Comparison of ENCODE assay signal across 18 cellular contexts in the genomic region with DNA sequence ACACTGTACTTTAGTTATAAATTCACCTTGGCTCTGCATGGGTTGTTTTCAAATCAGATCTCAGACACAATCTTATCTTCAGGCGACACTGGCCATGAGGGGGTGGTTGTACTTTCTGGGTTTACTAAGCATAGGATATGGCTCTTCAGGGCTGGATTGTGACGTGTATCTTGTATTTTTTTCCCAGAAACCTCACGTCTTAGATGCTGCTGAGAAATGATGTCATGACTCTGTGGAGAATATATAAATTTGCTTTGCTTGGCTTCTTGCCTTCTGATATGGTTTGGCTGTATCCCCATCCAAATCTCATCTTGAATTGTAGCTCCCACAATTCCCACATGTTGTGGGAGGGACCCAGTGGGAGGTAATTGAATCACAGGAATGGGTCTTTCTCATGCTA.
A peak's percentile ranks its signal among the peaks of the same experiment; 100 is the strongest.
DNase-seq lines count a peak whose midpoint lies in the region; ATAC-seq, FAIRE-seq and TF ChIP-seq lines count a peak whose summit lies in the region.
"Had no signal": no experiment of that assay in that cellular context is flagged by ENCODE, and none has a peak within 500 bp of the region (broad histone marks: within the 10 kb centered on the region; RNA-seq: fewer than 3 reads in every experiment).

No MANE protein-coding gene starts in this region.

- no TSS peak for BruUV-seq in IMR-90 (replicated peaks; lab: Mats Ljungman, UMichigan)

- no peak for TF ChIP-seq EP300 in stomach (IDR thresholded peaks at IDR 0.05)

- WGBS in IMR-90 (ENCODE audit: extremely low coverage in 2 of 2, insufficient read length in 1 of 2), 2 experiments, result no CpG with 5 or more reads among the region's 3 CpGs
- WGBS in stomach, 5 donors, result 29 to 36% (median 34%) methylated on average over 3 of the region's 3 CpGs

- FAIRE-seq in astrocyte (lab: Jason Lieb, UNC), result no peak
- FAIRE-seq: GM12878, H1 had no signal

- H3K9ac ChIP-seq in IMR-90 (ENCODE audit: low read depth, low read length) (no peak overlapping the region), astrocyte (ENCODE audit: low read length) (no peak overlapping the region)

- peaks cover 11% of the 10 kb centered on the region for H3K27me3 ChIP-seq in IMR-90 (ENCODE audit: control insufficient read depth, insufficient read depth, low read length)
- H3K27me3 ChIP-seq in astrocyte (ENCODE audit: insufficient read depth, low read length), result no peaks in the 10 kb centered on the region
- H3K27me3 ChIP-seq in stomach, result no peaks in the 10 kb centered on the region
- H3K27me3 ChIP-seq: BE2C had no signal

- H3K36me3 Mint-ChIP-seq in astrocyte (ENCODE audit: low read depth, unreplicated experiment), result no peaks in the 10 kb centered on the region
- H3K36me3 Mint-ChIP-seq: CD4-positive, CD25-positive, alpha-beta regulatory T cell; CD8-positive, alpha-beta memory T cell had no signal

- H3K4me1 ChIP-seq in IMR-90 (ENCODE audit: control insufficient read depth, insufficient read depth, low read length), result no peaks in the 10 kb centered on the region
- no peaks in the 10 kb centered on the region for H3K4me1 ChIP-seq in astrocyte (ENCODE audit: insufficient read depth, low read length)
- no peaks in the 10 kb centered on the region for H3K4me1 ChIP-seq in stomach

- no peak overlapping the region for H4K91ac ChIP-seq in IMR-90 (ENCODE audit: insufficient read depth, low read depth, low read length)

- H3K9me3 Mint-ChIP-seq in astrocyte (ENCODE audit: unreplicated experiment), result no peaks in the 10 kb centered on the region

- peaks cover 11% of the 10 kb centered on the region for H3K27me3 Mint-ChIP-seq in astrocyte (ENCODE audit: low read depth, unreplicated experiment)

- no peak for TF ChIP-seq POLR2A in IMR-90 (IDR thresholded peaks at IDR 0.05; ENCODE audit: low read depth, low read length)
- TF ChIP-seq POLR2A in stomach (IDR thresholded peaks at IDR 0.05), result no peak

- TF ChIP-seq CTCF in IMR-90 (conservative IDR thresholded peaks at IDR 0.05; ENCODE audit: low read depth, low read length), result no peak
- no peak for TF ChIP-seq CTCF in astrocyte (IDR thresholded peaks at IDR 0.05; ENCODE audit: insufficient read depth, low read depth, low read length)
- TF ChIP-seq CTCF in choroid plexus epithelial cell (conservative IDR thresholded peaks at IDR 0.05; ENCODE audit: low read depth, low read length), result no peak
- no peak for TF ChIP-seq CTCF in stomach (IDR thresholded peaks at IDR 0.05)

- H2AK9ac ChIP-seq in IMR-90 (replicated peaks; ENCODE audit: low read depth, low read length, poor library complexity), result no peak overlapping the region

- H3K18ac ChIP-seq in IMR-90 (ENCODE audit: low read depth, low read length), result no peak overlapping the region

- H3K27ac ChIP-seq in IMR-90 (ENCODE audit: insufficient read depth, low read length) (no peak overlapping the region), astrocyte (ENCODE audit: low read depth, low read length) (no peak overlapping the region), stomach (no peak overlapping the region)

- no peak overlapping the region for H3K4me3 Mint-ChIP-seq in astrocyte (ENCODE audit: unreplicated experiment)
- H3K4me3 Mint-ChIP-seq: CD4-positive, CD25-positive, alpha-beta regulatory T cell; CD8-positive, alpha-beta memory T cell; H9 had no signal

- H2BK20ac ChIP-seq in IMR-90 (ENCODE audit: low read depth, low read length), result no peak overlapping the region

- H4K20me1 ChIP-seq in IMR-90 (ENCODE audit: insufficient read depth, low read length), result no peaks in the 10 kb centered on the region
- H4K20me1 ChIP-seq in astrocyte (ENCODE audit: insufficient read depth, low read length), result no peaks in the 10 kb centered on the region

- no peak overlapping the region for H3K56ac ChIP-seq in IMR-90 (ENCODE audit: extremely low read depth, insufficient read depth, low read length)

- no peak for ATAC-seq in IMR-90 (ENCODE audit: low read depth)
- ATAC-seq: GM12878 had no signal

- H2BK15ac ChIP-seq in IMR-90 (ENCODE audit: low read depth, low read length), result no peak overlapping the region

- H3K4me2 ChIP-seq in IMR-90 (ENCODE audit: low read depth, low read length) (no peak overlapping the region), astrocyte (ENCODE audit: low read length) (no peak overlapping the region)

- H3K79me1 ChIP-seq in IMR-90 (ENCODE audit: low read depth in 1 of 2, low read length in 2 of 2), result no peaks in the 10 kb centered on the region

- POLR2A ChIA-PET in IMR-90 (lab: Charles Lee; ENCODE audit: unreplicated experiment), result no interaction called here

- H3K27ac Mint-ChIP-seq in astrocyte (ENCODE audit: unreplicated experiment), result no peak overlapping the region
- H3K27ac Mint-ChIP-seq: CD4-positive, CD25-positive, alpha-beta regulatory T cell; CD8-positive, alpha-beta memory T cell; H9 had no signal

- DNase-seq in IMR-90, result peak; percentile 15
- peak; percentile 55 for DNase-seq in astrocyte (ENCODE audit: low read depth)
- peak; percentile 10 for DNase-seq in choroid plexus epithelial cell (ENCODE audit: low read depth)
- no peak for DNase-seq in stomach
- DNase-seq in HPDE6-E6E7 (ENCODE audit: extremely low spot score), result no peak
- no peak for DNase-seq in T-helper 2 cell
- DNase-seq: BE2C; C1 segment of cervical spinal cord; CD4-positive, CD25-positive, alpha-beta regulatory T cell; CD8-positive, alpha-beta memory T cell; COR-L47; DMS 273 treated with DMSO at 0.1 percent for 48 hours; DMS53; DND-41; EL; H9 had no signal

- no peak overlapping the region for H3K4me3 ChIP-seq in IMR-90 (ENCODE audit: insufficient read depth, low read depth, low read length)
- no peak overlapping the region for H3K4me3 ChIP-seq in astrocyte (ENCODE audit: insufficient read depth, low read depth, low read length)
- H3K4me3 ChIP-seq in choroid plexus epithelial cell (ENCODE audit: low read depth, low read length), result no peak overlapping the region
- H3K4me3 ChIP-seq in stomach, result no peak overlapping the region
- H3K4me3 ChIP-seq: GM12878 had no signal

- CTCF ChIA-PET in IMR-90 (lab: Yijun Ruan, JAX), result no interaction called here

- no peak overlapping the region for H4K8ac ChIP-seq in IMR-90 (ENCODE audit: low read depth in 2 of 2, low read length in 2 of 2)

- H3K9me3 ChIP-seq in IMR-90 (ENCODE audit: control insufficient read depth, insufficient read depth, low read length), result no peaks in the 10 kb centered on the region
- no peaks in the 10 kb centered on the region for H3K9me3 ChIP-seq in astrocyte (ENCODE audit: insufficient read depth, low read depth, low read length)
- H3K9me3 ChIP-seq in stomach, result no peaks in the 10 kb centered on the region
- H3K9me3 ChIP-seq: BE2C had no signal

- no peak overlapping the region for H3K14ac ChIP-seq in IMR-90 (replicated peaks; ENCODE audit: low read depth, low read length)

- H4K5ac ChIP-seq in IMR-90 (ENCODE audit: low read depth, low read length), result no peak overlapping the region

- no peak for TF ChIP-seq RAD21 in IMR-90 (IDR thresholded peaks at IDR 0.05; ENCODE audit: low read length)

- H3K9me1 ChIP-seq in IMR-90 (ENCODE audit: insufficient read depth, low read length), result no peaks in the 10 kb centered on the region

- H3K36me3 ChIP-seq in IMR-90 (ENCODE audit: control insufficient read depth, insufficient read depth, low read length), result no peaks in the 10 kb centered on the region
- no peaks in the 10 kb centered on the region for H3K36me3 ChIP-seq in astrocyte (ENCODE audit: insufficient read depth, low read length)
- no peaks in the 10 kb centered on the region for H3K36me3 ChIP-seq in stomach
- H3K36me3 ChIP-seq: BE2C had no signal

- no peak overlapping the region for H2BK120ac ChIP-seq in IMR-90 (ENCODE audit: low read depth, low read length)

- H2AFZ ChIP-seq in IMR-90 (replicated peaks; ENCODE audit: low read length, poor library complexity) (no peak overlapping the region), astrocyte (ENCODE audit: low read depth, low read length) (no peak overlapping the region)

- H2BK5ac ChIP-seq in IMR-90 (ENCODE audit: low read depth, low read length, poor library complexity, severe bottlenecking), result no peak overlapping the region

- no peak overlapping the region for H3K23ac ChIP-seq in IMR-90 (ENCODE audit: low read depth, low read length)

- dilution Hi-C loops in IMR-90 (cut with HindIII; ENCODE audit: low sequenced_read_pairs, unreplicated experiment), result no loop called here

- intact Hi-C loops in IMR-90 (cut with micrococcal nuclease), result no loop called here
- intact Hi-C loops in stomach (cut with DNase I; ENCODE audit: low total_unique reads), result no loop called here

- in situ Hi-C loops in IMR-90 (cut with MboI; ENCODE audit: low sequenced_read_pairs), result no loop called here

- H2AK5ac ChIP-seq in IMR-90 (ENCODE audit: low read depth, low read length), result no peak overlapping the region

- no peaks in the 10 kb centered on the region for H3K4me1 Mint-ChIP-seq in astrocyte (ENCODE audit: low read depth, unreplicated experiment)
- H3K4me1 Mint-ChIP-seq: CD4-positive, CD25-positive, alpha-beta regulatory T cell; CD8-positive, alpha-beta memory T cell; H9 had no signal

- H3K4ac ChIP-seq in IMR-90 (ENCODE audit: low read depth, low read length), result no peak overlapping the region

- no peaks in the 10 kb centered on the region for H3K79me2 ChIP-seq in astrocyte (ENCODE audit: insufficient read depth, low read length)

TF ChIP-seq in IMR-90, 13 proteins besides CTCF, POLR2A, EP300 and RAD21:
- TF ChIP-seq, protein P1, sequence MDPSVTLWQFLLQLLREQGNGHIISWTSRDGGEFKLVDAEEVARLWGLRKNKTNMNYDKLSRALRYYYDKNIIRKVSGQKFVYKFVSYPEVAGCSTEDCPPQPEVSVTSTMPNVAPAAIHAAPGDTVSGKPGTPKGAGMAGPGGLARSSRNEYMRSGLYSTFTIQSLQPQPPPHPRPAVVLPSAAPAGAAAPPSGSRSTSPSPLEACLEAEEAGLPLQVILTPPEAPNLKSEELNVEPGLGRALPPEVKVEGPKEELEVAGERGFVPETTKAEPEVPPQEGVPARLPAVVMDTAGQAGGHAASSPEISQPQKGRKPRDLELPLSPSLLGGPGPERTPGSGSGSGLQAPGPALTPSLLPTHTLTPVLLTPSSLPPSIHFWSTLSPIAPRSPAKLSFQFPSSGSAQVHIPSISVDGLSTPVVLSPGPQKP (IDR thresholded peaks at IDR 0.05; ENCODE audit: borderline replicate concordance, low read depth, low read length), result no peak
- TF ChIP-seq, protein P2, sequence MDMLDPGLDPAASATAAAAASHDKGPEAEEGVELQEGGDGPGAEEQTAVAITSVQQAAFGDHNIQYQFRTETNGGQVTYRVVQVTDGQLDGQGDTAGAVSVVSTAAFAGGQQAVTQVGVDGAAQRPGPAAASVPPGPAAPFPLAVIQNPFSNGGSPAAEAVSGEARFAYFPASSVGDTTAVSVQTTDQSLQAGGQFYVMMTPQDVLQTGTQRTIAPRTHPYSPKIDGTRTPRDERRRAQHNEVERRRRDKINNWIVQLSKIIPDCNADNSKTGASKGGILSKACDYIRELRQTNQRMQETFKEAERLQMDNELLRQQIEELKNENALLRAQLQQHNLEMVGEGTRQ (IDR thresholded peaks at IDR 0.05; ENCODE audit: low read depth, low read length), result no peak

Comparison
In these comparisons a context has a peak if more than half of its experiments do, and no peak if none do; other contexts are left out.
1. DNase-seq: peak in IMR-90 (single experiment), astrocyte (single experiment) and choroid plexus epithelial cell (single experiment); none in stomach (single experiment), HPDE6-E6E7 (single experiment) and T-helper 2 cell (0 of 5).